In genomic region chr1:184118051-184118450, GRCh38 we compare ENCODE assay signal across 1 cellular context.
TF ChIP-seq lines count a peak whose summit lies in the region.

No MANE protein-coding gene starts in this region.

TF ChIP-seq in IMR-90, 13 proteins besides CTCF, POLR2A, EP300 and RAD21 (continued from another document):
- TF ChIP-seq, protein P1, sequence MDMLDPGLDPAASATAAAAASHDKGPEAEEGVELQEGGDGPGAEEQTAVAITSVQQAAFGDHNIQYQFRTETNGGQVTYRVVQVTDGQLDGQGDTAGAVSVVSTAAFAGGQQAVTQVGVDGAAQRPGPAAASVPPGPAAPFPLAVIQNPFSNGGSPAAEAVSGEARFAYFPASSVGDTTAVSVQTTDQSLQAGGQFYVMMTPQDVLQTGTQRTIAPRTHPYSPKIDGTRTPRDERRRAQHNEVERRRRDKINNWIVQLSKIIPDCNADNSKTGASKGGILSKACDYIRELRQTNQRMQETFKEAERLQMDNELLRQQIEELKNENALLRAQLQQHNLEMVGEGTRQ (IDR thresholded peaks at IDR 0.05; ENCODE audit: low read depth, low read length): peak; percentile 9; the same call in 1 of the 2 replicates
- peak; percentile 73 for TF ChIP-seq BHLHE40 (IDR thresholded peaks at IDR 0.05; ENCODE audit: low read depth, low read length)
- peak; percentile 25 for TF ChIP-seq RCOR1 (IDR thresholded peaks at IDR 0.05; ENCODE audit: insufficient replicate concordance, low read length)
- peak; percentile 97 for TF ChIP-seq FOS (IDR thresholded peaks at IDR 0.05; ENCODE audit: low read depth, low read length)
- TF ChIP-seq MXI1 (IDR thresholded peaks at IDR 0.05; ENCODE audit: borderline replicate concordance, low read depth, low read length): no peak
- peak; percentile 58; the same call in 1 of the 2 replicates for TF ChIP-seq MAFK (IDR thresholded peaks at IDR 0.05; ENCODE audit: low read depth, low read length)
- no peak for TF ChIP-seq CHD1 (IDR thresholded peaks at IDR 0.05; ENCODE audit: low read depth, low read length)
- TF ChIP-seq, protein P2, sequence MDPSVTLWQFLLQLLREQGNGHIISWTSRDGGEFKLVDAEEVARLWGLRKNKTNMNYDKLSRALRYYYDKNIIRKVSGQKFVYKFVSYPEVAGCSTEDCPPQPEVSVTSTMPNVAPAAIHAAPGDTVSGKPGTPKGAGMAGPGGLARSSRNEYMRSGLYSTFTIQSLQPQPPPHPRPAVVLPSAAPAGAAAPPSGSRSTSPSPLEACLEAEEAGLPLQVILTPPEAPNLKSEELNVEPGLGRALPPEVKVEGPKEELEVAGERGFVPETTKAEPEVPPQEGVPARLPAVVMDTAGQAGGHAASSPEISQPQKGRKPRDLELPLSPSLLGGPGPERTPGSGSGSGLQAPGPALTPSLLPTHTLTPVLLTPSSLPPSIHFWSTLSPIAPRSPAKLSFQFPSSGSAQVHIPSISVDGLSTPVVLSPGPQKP (IDR thresholded peaks at IDR 0.05; ENCODE audit: borderline replicate concordance, low read depth, low read length): no peak
TF ChIP-seq in IMR-90: peak in this region for 7.
